In the genomic region with DNA sequence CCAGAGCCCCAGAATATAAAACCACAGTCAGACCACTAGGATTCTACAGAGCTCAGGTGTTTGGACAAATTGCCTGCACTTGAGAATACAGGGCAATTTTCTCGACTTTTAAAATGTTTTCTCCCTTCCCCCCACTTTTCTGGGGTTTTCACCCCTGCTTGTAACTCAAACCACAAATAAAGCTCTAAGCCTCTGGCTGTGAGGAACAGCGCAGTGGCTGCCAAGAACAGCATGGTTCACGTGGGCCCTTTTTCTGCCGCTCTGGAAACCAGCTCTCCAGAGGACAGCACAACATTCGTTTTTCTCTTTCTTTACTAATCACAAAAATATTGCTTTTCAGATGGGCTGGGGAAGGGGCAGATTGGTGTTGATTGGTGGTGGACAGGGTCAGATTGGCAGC, we compare ENCODE assay signal across 1 cellular context.
TF ChIP-seq lines count a peak whose summit lies in the region.

No MANE protein-coding gene starts in this region.

TF ChIP-seq in GM23338, 12 proteins besides CTCF, POLR2A, EP300 and RAD21 (continued from another document):
- TF ChIP-seq, protein P1, sequence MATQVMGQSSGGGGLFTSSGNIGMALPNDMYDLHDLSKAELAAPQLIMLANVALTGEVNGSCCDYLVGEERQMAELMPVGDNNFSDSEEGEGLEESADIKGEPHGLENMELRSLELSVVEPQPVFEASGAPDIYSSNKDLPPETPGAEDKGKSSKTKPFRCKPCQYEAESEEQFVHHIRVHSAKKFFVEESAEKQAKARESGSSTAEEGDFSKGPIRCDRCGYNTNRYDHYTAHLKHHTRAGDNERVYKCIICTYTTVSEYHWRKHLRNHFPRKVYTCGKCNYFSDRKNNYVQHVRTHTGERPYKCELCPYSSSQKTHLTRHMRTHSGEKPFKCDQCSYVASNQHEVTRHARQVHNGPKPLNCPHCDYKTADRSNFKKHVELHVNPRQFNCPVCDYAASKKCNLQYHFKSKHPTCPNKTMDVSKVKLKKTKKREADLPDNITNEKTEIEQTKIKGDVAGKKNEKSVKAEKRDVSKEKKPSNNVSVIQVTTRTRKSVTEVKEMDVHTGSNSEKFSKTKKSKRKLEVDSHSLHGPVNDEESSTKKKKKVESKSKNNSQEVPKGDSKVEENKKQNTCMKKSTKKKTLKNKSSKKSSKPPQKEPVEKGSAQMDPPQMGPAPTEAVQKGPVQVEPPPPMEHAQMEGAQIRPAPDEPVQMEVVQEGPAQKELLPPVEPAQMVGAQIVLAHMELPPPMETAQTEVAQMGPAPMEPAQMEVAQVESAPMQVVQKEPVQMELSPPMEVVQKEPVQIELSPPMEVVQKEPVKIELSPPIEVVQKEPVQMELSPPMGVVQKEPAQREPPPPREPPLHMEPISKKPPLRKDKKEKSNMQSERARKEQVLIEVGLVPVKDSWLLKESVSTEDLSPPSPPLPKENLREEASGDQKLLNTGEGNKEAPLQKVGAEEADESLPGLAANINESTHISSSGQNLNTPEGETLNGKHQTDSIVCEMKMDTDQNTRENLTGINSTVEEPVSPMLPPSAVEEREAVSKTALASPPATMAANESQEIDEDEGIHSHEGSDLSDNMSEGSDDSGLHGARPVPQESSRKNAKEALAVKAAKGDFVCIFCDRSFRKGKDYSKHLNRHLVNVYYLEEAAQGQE (IDR thresholded peaks at IDR 0.05; ENCODE audit: unreplicated experiment), result no peak
- no peak for TF ChIP-seq CREB1 (CRISPR knock-in tag; IDR thresholded peaks at IDR 0.05; ENCODE audit: low read depth)
- TF ChIP-seq STAT1 (IDR thresholded peaks at IDR 0.05; ENCODE audit: unreplicated experiment), result no peak
- no peak for TF ChIP-seq ZNF114 (CRISPR knock-in tag; IDR thresholded peaks at IDR 0.05)
TF ChIP-seq in GM23338: peak in this region for 0.
